In genomic region chr3:171646357-171647133, GRCh38 we compare ENCODE assay signal across 8 cellular contexts.
DNase-seq lines count a peak whose midpoint lies in the region; ATAC-seq lines count a peak whose summit lies in the region.

No MANE protein-coding gene starts in this region.

- ATAC-seq in GM18498 (IDR thresholded peaks at IDR 0.05; ENCODE audit: unreplicated experiment) (peak; percentile 65), GM18873 (IDR thresholded peaks at IDR 0.05; ENCODE audit: low FRiP score, unreplicated experiment) (no peak)

- DNase-seq in AG08396 (ENCODE audit: low spot score): peak; percentile 42
- peak; percentile 36 for DNase-seq in NCI-H2081 treated with DMSO at 0.1 percent for 48 hours (lab: John Stamatoyannopoulos, UW)
- peak; percentile 71 for DNase-seq in amniotic epithelial cell (ENCODE audit: low read depth)
- DNase-seq in hepatic stellate cell (ENCODE audit: low spot score): peak; percentile 62
- peak; percentile 57 for DNase-seq in stromal cell of bone marrow (ENCODE audit: low read depth)
- DNase-seq in NCI-H187 (lab: John Stamatoyannopoulos, UW): no peak

Comparison
In these comparisons a context has a peak if more than half of its experiments do, and no peak if none do; other contexts are left out.
1. DNase-seq: peak in AG08396 (single experiment), NCI-H2081 treated with DMSO at 0.1 percent for 48 hours (single experiment), amniotic epithelial cell (single experiment), hepatic stellate cell (single experiment) and stromal cell of bone marrow (single experiment); none in NCI-H187 (0 of 2).